In the genomic region with DNA sequence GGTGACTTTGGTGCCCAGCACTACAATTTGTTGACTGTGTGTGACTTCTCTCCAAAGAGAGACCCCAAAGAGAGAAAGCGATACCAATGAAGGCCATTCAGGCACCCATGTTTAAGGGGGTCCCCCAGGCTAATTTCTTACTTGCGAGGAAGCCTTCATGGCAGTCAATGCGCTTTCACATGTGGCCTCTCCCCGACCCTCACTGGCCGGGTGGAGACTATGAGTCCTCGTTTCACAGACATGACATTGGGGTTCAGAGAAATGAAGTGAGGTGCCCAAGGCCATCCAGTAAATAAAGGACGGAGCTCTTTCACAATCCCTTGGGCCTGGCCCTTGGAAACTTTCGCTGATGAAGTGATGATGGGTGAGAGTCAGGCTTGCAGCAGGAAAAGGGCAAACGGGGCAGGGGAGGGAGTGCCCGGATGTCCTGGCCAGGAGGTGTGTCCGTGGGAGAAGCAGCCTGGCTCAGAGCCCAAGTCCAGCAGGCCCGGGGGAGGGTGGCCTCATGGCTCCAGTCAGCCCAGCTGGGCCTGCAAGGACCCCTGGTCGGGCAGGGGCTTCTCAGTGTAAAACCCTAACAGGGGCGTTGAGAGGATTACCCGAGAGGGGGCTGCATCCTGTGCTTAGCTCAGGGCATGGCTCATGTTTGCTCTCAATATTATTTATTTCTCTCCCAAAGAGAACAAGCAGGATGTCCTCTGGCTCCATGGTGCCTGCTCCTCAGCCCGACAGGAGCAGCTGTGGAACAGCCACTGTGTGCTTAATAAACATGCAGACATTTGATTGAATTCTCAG, we compare ENCODE assay signal across 16 cellular contexts. TPM values are rescaled to one million over a fixed set of nuclear protein-coding genes. Genes with fewer than 3 reads are reported as not detected.
A peak's percentile ranks its signal among the peaks of the same experiment; 100 is the strongest.
DNase-seq lines count a peak whose midpoint lies in the region; ATAC-seq and TF ChIP-seq lines count a peak whose summit lies in the region.
"Had no signal": no experiment of that assay in that cellular context is flagged by ENCODE, and none has a peak within 500 bp of the region (broad histone marks: within the 10 kb centered on the region; RNA-seq: fewer than 3 reads in every experiment).

No MANE protein-coding gene starts in this region.

- H3K4me1 ChIP-seq in H9 (ENCODE audit: insufficient read depth, low read length) (peaks cover 2% of the 10 kb centered on the region; the same call in 1 of the 2 replicates), ascending aorta (peaks cover 9 to 27% of the 10 kb centered on the region in 2 donors), left lung (peaks cover 8 to 70% of the 10 kb centered on the region in 2 donors), suprapubic skin (peaks cover 46% of the 10 kb centered on the region), esophagus squamous epithelium (peaks cover 29 to 74% (median 33%) of the 10 kb centered on the region in 3 donors)
- peaks cover 7 to 10% of the 10 kb centered on the region in 2 donors for H3K4me1 ChIP-seq in naive thymus-derived CD4-positive, alpha-beta T cell (ENCODE audit: control insufficient read depth in 2 of 2, insufficient read depth in 2 of 2, low read length in 2 of 2)

- no peaks in the 10 kb centered on the region for H3K79me2 ChIP-seq in H9 (ENCODE audit: insufficient read depth, low read length)

- intact Hi-C loops in ascending aorta (cut with DNase I) = loop anchor here (5.0 to 10.0 kb wide), 4 partner anchors 512 to 1022 kb away; partner anchors contain the start of genes APPBP2, PPM1D and USP32
- intact Hi-C loops in left lung (cut with DNase I) = loop anchor here in 1 of 2 donors (10.0 kb wide), 1 partner anchor 420 kb away; no protein-coding TSS in a partner anchor
- intact Hi-C loops in esophagus squamous epithelium (cut with DNase I) = loop anchor here (5.0 kb wide), 1 partner anchor 423 kb away; no protein-coding TSS in a partner anchor
- intact Hi-C loops in naive thymus-derived CD4-positive, alpha-beta T cell (cut with micrococcal nuclease) = loop anchor here (5.0 to 10.0 kb wide), 4 partner anchors 280 to 1553 kb away; partner anchors contain the start of genes BCAS3 (in 1 of the 2), MED13 (in 1 of the 2) and TANC2 (in 1 of the 2)

- H3K56ac ChIP-seq in H9 (ENCODE audit: insufficient read length, low read depth, low read length) = no peak overlapping the region

- no CpG with 5 or more reads among the region's 16 CpGs for WGBS in H9 (ENCODE audit: extremely low coverage, insufficient read length, low lambda C conversion rate)
- WGBS in suprapubic skin = 70% methylated on average over 15 of the region's 16 CpGs
- 59 to 62% methylated on average over 8 to 13 of the region's 16 CpGs for WGBS in esophagus squamous epithelium, 2 donors

- POLR2A ChIA-PET in naive thymus-derived CD4-positive, alpha-beta T cell (lab: Charles Lee) = no interaction called here

- H3K36me3 ChIP-seq in ascending aorta (no peaks in the 10 kb centered on the region), left lung (no peaks in the 10 kb centered on the region), suprapubic skin (no peaks in the 10 kb centered on the region), esophagus squamous epithelium (no peaks in the 10 kb centered on the region)
- H3K36me3 ChIP-seq in naive thymus-derived CD4-positive, alpha-beta T cell (ENCODE audit: control insufficient read depth in 2 of 3, insufficient read depth in 3 of 3, low read length in 3 of 3) = no peaks in the 10 kb centered on the region
- H3K36me3 ChIP-seq: heart right ventricle had no signal

- H2BK20ac ChIP-seq in H9 (ENCODE audit: low read depth, low read length, poor library complexity, severe bottlenecking) = no peak overlapping the region

- no peak overlapping the region for H2BK15ac ChIP-seq in H9 (ENCODE audit: low read depth, low read length)

- H3K27me3 Mint-ChIP-seq in H9 (ENCODE audit: low read depth) (peaks cover 82% of the 10 kb centered on the region), type B pancreatic cell (peaks cover 38% of the 10 kb centered on the region)
- H3K27me3 Mint-ChIP-seq in naive thymus-derived CD4-positive, alpha-beta T cell = peaks cover 14 to 50% (median 20%) of the 10 kb centered on the region in 5 donors

- H2AK5ac ChIP-seq in H9 (ENCODE audit: insufficient read length, low read length) = no peak overlapping the region

- H2AFZ ChIP-seq in H9 (ENCODE audit: low read length) = no peak overlapping the region

- no peak overlapping the region for H3T11ph ChIP-seq in H9 (ENCODE audit: low read length)

- H3K9me3 ChIP-seq in H9 (ENCODE audit: control insufficient read depth, low read depth, low read length) (no peaks in the 10 kb centered on the region), ascending aorta (no peaks in the 10 kb centered on the region), left lung (no peaks in the 10 kb centered on the region), suprapubic skin (no peaks in the 10 kb centered on the region), esophagus squamous epithelium (no peaks in the 10 kb centered on the region)
- H3K9me3 ChIP-seq in naive thymus-derived CD4-positive, alpha-beta T cell (ENCODE audit: control insufficient read depth in 2 of 3, low read length in 3 of 3) = no peaks in the 10 kb centered on the region
- H3K9me3 ChIP-seq: heart right ventricle had no signal

- CTCF ChIA-PET in naive thymus-derived CD4-positive, alpha-beta T cell (lab: Charles Lee) = interaction anchor here (1.1 to 1.6 kb wide), 2 partner anchors 132 to 443 kb away, joined by 3 to 4 read pairs; no protein-coding TSS in a partner anchor

- H3K18ac ChIP-seq in H9 (ENCODE audit: insufficient read length, low read depth, low read length) = no peak overlapping the region

- H3K27ac ChIP-seq in H9 (ENCODE audit: insufficient read length, low read depth, low read length) = no peak overlapping the region
- H3K27ac ChIP-seq in ascending aorta = peak overlapping the region in 1 of 2 donors; percentile 82
- H3K27ac ChIP-seq in left lung = peak overlapping the region; percentile 87 to 95
- H3K27ac ChIP-seq in suprapubic skin = no peak overlapping the region
- H3K27ac ChIP-seq in esophagus squamous epithelium = peak overlapping the region in 2 of 4 donors; percentile 35 to 91
- no peak overlapping the region for H3K27ac ChIP-seq in naive thymus-derived CD4-positive, alpha-beta T cell (ENCODE audit: low read depth, low read length)
- H3K27ac ChIP-seq: KMS-11 had no signal

- no peak overlapping the region for H2BK5ac ChIP-seq in H9 (ENCODE audit: insufficient read length, low read length)

- no peak overlapping the region for H3K23ac ChIP-seq in H9 (ENCODE audit: insufficient read length, low read depth, low read length)

- no peaks in the 10 kb centered on the region; a peak in 1 of 7 replicates for H3K36me3 Mint-ChIP-seq in H9 (ENCODE audit: insufficient read depth in 1 of 3, low read depth in 3 of 3)
- H3K36me3 Mint-ChIP-seq in type B pancreatic cell = no peaks in the 10 kb centered on the region
- H3K36me3 Mint-ChIP-seq in naive thymus-derived CD4-positive, alpha-beta T cell = no peaks in the 10 kb centered on the region

- peaks cover 31% of the 10 kb centered on the region for H3K27me3 ChIP-seq in H9 (ENCODE audit: insufficient read depth, low read length)
- H3K27me3 ChIP-seq in ascending aorta = no peaks in the 10 kb centered on the region
- H3K27me3 ChIP-seq in left lung = peaks cover 8 to 72% of the 10 kb centered on the region in 2 donors
- H3K27me3 ChIP-seq in suprapubic skin = peaks cover 29% of the 10 kb centered on the region
- peaks cover 0 to 97% (median 0%) of the 10 kb centered on the region in 4 donors for H3K27me3 ChIP-seq in esophagus squamous epithelium
- peaks cover 0 to 9% of the 10 kb centered on the region in 2 donors for H3K27me3 ChIP-seq in naive thymus-derived CD4-positive, alpha-beta T cell (ENCODE audit: control insufficient read depth in 2 of 2, insufficient read depth in 2 of 2, low read length in 2 of 2)

- H3K27ac Mint-ChIP-seq in H9 (no peak overlapping the region), type B pancreatic cell (no peak overlapping the region)
- no peak overlapping the region for H3K27ac Mint-ChIP-seq in naive thymus-derived CD4-positive, alpha-beta T cell

- H3K79me1 ChIP-seq in H9 (ENCODE audit: insufficient read depth, low read depth, low read length, poor library complexity, severe bottlenecking) = no peaks in the 10 kb centered on the region

- H3K9me3 Mint-ChIP-seq in H9 (no peaks in the 10 kb centered on the region), type B pancreatic cell (no peaks in the 10 kb centered on the region)
- H3K9me3 Mint-ChIP-seq in naive thymus-derived CD4-positive, alpha-beta T cell = peaks cover 0 to 3% (median 0%) of the 10 kb centered on the region in 11 donors

- H3K9ac ChIP-seq in H9 (ENCODE audit: extremely low read depth, insufficient read length, low read length) = no peak overlapping the region
- H3K9ac ChIP-seq: KMS-11 had no signal

- H3K4me3 Mint-ChIP-seq in H9 (peak overlapping the region in 1 of 2 experiments; percentile 60; a peak in 2 of 5 replicates), type B pancreatic cell (no peak overlapping the region)
- no peak overlapping the region for H3K4me3 Mint-ChIP-seq in naive thymus-derived CD4-positive, alpha-beta T cell

- H2BK12ac ChIP-seq in H9 (ENCODE audit: insufficient read length, low read depth, low read length) = no peak overlapping the region

- H4K8ac ChIP-seq in H9 (replicated peaks; ENCODE audit: insufficient read length, low read depth, low read length) = no peak overlapping the region

- H4K91ac ChIP-seq in H9 (ENCODE audit: insufficient read length, low read depth, low read length) = no peak overlapping the region

- no peak overlapping the region for H3K4ac ChIP-seq in H9 (ENCODE audit: low read depth, low read length)

- TF ChIP-seq POLR2A in suprapubic skin (IDR thresholded peaks at IDR 0.05) (no peak), esophagus squamous epithelium (IDR thresholded peaks at IDR 0.05) (no peak)

- H4K5ac ChIP-seq in H9 (ENCODE audit: insufficient read length, low read depth, low read length) = no peak overlapping the region

- H3K23me2 ChIP-seq in H9 (ENCODE audit: insufficient read length, low read depth, low read length, poor library complexity, severe bottlenecking) = peaks cover 16% of the 10 kb centered on the region

- no peak for TF ChIP-seq CTCF in H9 (conservative IDR thresholded peaks at IDR 0.05)
- TF ChIP-seq CTCF in ascending aorta (IDR thresholded peaks at IDR 0.05) = no peak
- no peak for TF ChIP-seq CTCF in left lung (IDR thresholded peaks at IDR 0.05)
- no peak for TF ChIP-seq CTCF in suprapubic skin (IDR thresholded peaks at IDR 0.05)
- TF ChIP-seq CTCF in type B pancreatic cell (conservative IDR thresholded peaks at IDR 0.05) = no peak
- no peak for TF ChIP-seq CTCF in esophagus squamous epithelium (IDR thresholded peaks at IDR 0.05)

- H3K4me2 ChIP-seq in H9 (ENCODE audit: insufficient read depth, insufficient read length, low read length) = no peak overlapping the region
- H3K4me2 ChIP-seq: KMS-11 had no signal

- no peak for ATAC-seq in left lung
- no peak for ATAC-seq in naive thymus-derived CD4-positive, alpha-beta T cell
- ATAC-seq: heart right ventricle had no signal

- no peak overlapping the region for H2BK120ac ChIP-seq in H9 (ENCODE audit: low read depth, low read length, poor library complexity, severe bottlenecking)

- H3K14ac ChIP-seq in H9 (ENCODE audit: insufficient read depth, low read length) = no peak overlapping the region

- H4K20me1 ChIP-seq in H9 (ENCODE audit: control insufficient read depth, insufficient read depth, insufficient read length) = no peaks in the 10 kb centered on the region

- TF ChIP-seq EP300 in suprapubic skin (IDR thresholded peaks at IDR 0.05) = no peak

- no peak overlapping the region for H3K4me3 ChIP-seq in ascending aorta
- peak overlapping the region in 1 of 2 donors; percentile 65 for H3K4me3 ChIP-seq in left lung
- no peak overlapping the region for H3K4me3 ChIP-seq in suprapubic skin
- no peak overlapping the region for H3K4me3 ChIP-seq in esophagus squamous epithelium
- H3K4me3 ChIP-seq in naive thymus-derived CD4-positive, alpha-beta T cell (ENCODE audit: low read length) = no peak overlapping the region

- peak; percentile 30 for DNase-seq in H9
- peak; percentile 8 to 60 for DNase-seq in ascending aorta (ENCODE audit: low spot score in 2 of 2)
- peak; percentile 46 to 72 for DNase-seq in left lung
- DNase-seq in suprapubic skin (ENCODE audit: low spot score in 2 of 2) = peak; percentile 57 to 64
- DNase-seq in type B pancreatic cell (ENCODE audit: extremely low spot score, unreplicated experiment) = no peak
- DNase-seq in NCI-H146 treated with DMSO at 0.1 percent for 48 hours (lab: John Stamatoyannopoulos, UW; ENCODE audit: unreplicated experiment) = no peak
- DNase-seq in esophagus squamous epithelium (lab: John Stamatoyannopoulos, UW) = no peak
- no peak for DNase-seq in naive thymus-derived CD4-positive, alpha-beta T cell
- DNase-seq: activated naive CD4-positive, alpha-beta T cell treated with Interleukin-2 at 50 U/mL for 16 hours; C1 segment of cervical spinal cord; caudate nucleus; NCI-H146; NCI-H524 treated with DMSO at 0.1 percent for 48 hours had no signal

- H3K4me1 Mint-ChIP-seq in H9 = peaks cover 16 to 20% of the 10 kb centered on the region in 2 experiments
- peaks cover 3% of the 10 kb centered on the region for H3K4me1 Mint-ChIP-seq in type B pancreatic cell (ENCODE audit: unreplicated experiment)
- peaks cover 0 to 19% (median 12%) of the 10 kb centered on the region in 7 donors for H3K4me1 Mint-ChIP-seq in naive thymus-derived CD4-positive, alpha-beta T cell

RNA-seq across cellular contexts. Expression of gene TBX2, which starts 14.7 kb away (rescaled TPM):
- total RNA-seq in H9 (2021) = not detected in 2 replicates
- 100 TPM for total RNA-seq in ascending aorta
- total RNA-seq in left lung = 100 to 1,000 TPM; 104 to 119 TPM
- 1 to 10 TPM; 2.2 to 3.1 (median 2.8) TPM for total RNA-seq in suprapubic skin
- total RNA-seq in type B pancreatic cell (ENCODE audit: low replicate concordance) = 8.7 and 55.9 TPM in 2 replicates
- total RNA-seq in esophagus squamous epithelium = 10 to 100 TPM in 1 of 4 donors, 1 to 10 TPM in 3; 2.2 to 13.4 (median 4.2) TPM
- not detected for total RNA-seq in naive thymus-derived CD4-positive, alpha-beta T cell
- polyA plus RNA-seq in naive thymus-derived CD4-positive, alpha-beta T cell = not detected

RNA-seq across cellular contexts. Expression of gene TBX4, which starts 37.9 kb away (rescaled TPM):
- not detected in 2 replicates for total RNA-seq in H9 (2021)
- total RNA-seq in ascending aorta = not detected
- 10 to 100 TPM; 21.2 to 29.3 TPM for total RNA-seq in left lung
- under 1 TPM in 2 of 4 donors, not detected in 2; 0.30 to 0.56 TPM for total RNA-seq in suprapubic skin
- total RNA-seq in type B pancreatic cell (ENCODE audit: low replicate concordance) = 0.45 and 1.8 TPM in 2 replicates
- total RNA-seq in esophagus squamous epithelium = not detected
- not detected for total RNA-seq in naive thymus-derived CD4-positive, alpha-beta T cell
- polyA plus RNA-seq in naive thymus-derived CD4-positive, alpha-beta T cell = not detected
- total RNA-seq: heart right ventricle, omental fat pad had no signal

Comparison
In these comparisons a context has a peak if more than half of its experiments do, and no peak if none do; other contexts are left out.
1. DNase-seq: peak in H9 (single experiment), ascending aorta (2 of 2), left lung (2 of 2) and suprapubic skin (2 of 2); none in type B pancreatic cell (single experiment), NCI-H146 treated with DMSO at 0.1 percent for 48 hours (single experiment), esophagus squamous epithelium (single experiment) and naive thymus-derived CD4-positive, alpha-beta T cell (0 of 9).
2. H3K27ac ChIP-seq: peak in left lung (2 of 2); none in H9 (single experiment), suprapubic skin (single experiment) and naive thymus-derived CD4-positive, alpha-beta T cell (single experiment).